ENCODE assay signal across 2 cellular contexts in genomic region chr19:18515959-18516358, GRCh38.
TF ChIP-seq lines count a peak whose summit lies in the region.

No MANE protein-coding gene starts in this region.

TF ChIP-seq in A549, 52 proteins besides CTCF, POLR2A, EP300 and RAD21:
- TF ChIP-seq CBX8 (IDR thresholded peaks at IDR 0.05), result no peak
- no peak for TF ChIP-seq CHD4 (IDR thresholded peaks at IDR 0.05; ENCODE audit: borderline replicate concordance)
- TF ChIP-seq RNF2 (IDR thresholded peaks at IDR 0.05; ENCODE audit: borderline replicate concordance, low read depth), result no peak
- TF ChIP-seq USF2 (IDR thresholded peaks at IDR 0.05), result no peak
- TF ChIP-seq FOSL2 (IDR thresholded peaks at IDR 0.05), result no peak
- TF ChIP-seq FOSL2 (CRISPR knock-in tag; IDR thresholded peaks at IDR 0.05), result no peak
TF ChIP-seq in A549: peak in this region for 0.

TF ChIP-seq in IMR-90, 13 proteins besides CTCF, POLR2A, EP300 and RAD21:
- TF ChIP-seq BHLHE40 (IDR thresholded peaks at IDR 0.05; ENCODE audit: low read depth, low read length) (no peak), MXI1 (IDR thresholded peaks at IDR 0.05; ENCODE audit: borderline replicate concordance, low read depth, low read length) (no peak), RCOR1 (IDR thresholded peaks at IDR 0.05; ENCODE audit: insufficient replicate concordance, low read length) (no peak), MAZ (IDR thresholded peaks at IDR 0.05; ENCODE audit: borderline replicate concordance, low read depth, low read length) (no peak), RFX5 (IDR thresholded peaks at IDR 0.05; ENCODE audit: low read depth, low read length) (no peak), ELK1 (IDR thresholded peaks at IDR 0.05; ENCODE audit: borderline replicate concordance, low read depth, low read length) (no peak), SMC3 (IDR thresholded peaks at IDR 0.05; ENCODE audit: low read depth, low read length) (no peak), NFE2L2 (IDR thresholded peaks at IDR 0.05; ENCODE audit: low read depth, low read length) (no peak), USF2 (IDR thresholded peaks at IDR 0.05; ENCODE audit: low read depth, low read length) (no peak), FOS (IDR thresholded peaks at IDR 0.05; ENCODE audit: low read depth, low read length) (no peak), CHD1 (IDR thresholded peaks at IDR 0.05; ENCODE audit: low read depth, low read length) (no peak), CEBPB (IDR thresholded peaks at IDR 0.05; ENCODE audit: low read depth, low read length) (no peak)
